Comparison of ENCODE assay signal across 1 cellular context in the genomic region with DNA sequence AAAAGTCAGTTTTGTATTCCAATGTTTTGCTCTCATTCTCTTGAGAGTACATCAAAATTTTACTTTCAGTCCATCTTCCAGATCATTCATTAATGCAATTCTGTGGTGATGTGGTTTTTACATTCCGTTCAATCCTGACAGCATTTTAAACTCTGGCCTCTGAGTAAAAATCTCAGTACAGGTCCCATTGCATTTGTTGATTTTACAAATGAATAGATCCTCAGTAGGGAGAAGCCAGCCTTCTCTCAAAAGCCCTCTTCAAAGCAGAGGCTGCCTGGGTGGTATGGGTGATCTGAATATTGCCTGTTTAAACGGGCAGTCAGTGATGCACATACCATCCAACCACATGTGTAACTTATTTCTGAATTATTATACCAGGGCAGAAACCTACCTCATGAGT.
TF ChIP-seq lines count a peak whose summit lies in the region.

No MANE protein-coding gene starts in this region.

TF ChIP-seq in IMR-90, 13 proteins besides CTCF, POLR2A, EP300 and RAD21 (continued from another document):
- TF ChIP-seq SMC3 (IDR thresholded peaks at IDR 0.05; ENCODE audit: low read depth, low read length) (no peak), RFX5 (IDR thresholded peaks at IDR 0.05; ENCODE audit: low read depth, low read length) (no peak), MAFK (IDR thresholded peaks at IDR 0.05; ENCODE audit: low read depth, low read length) (no peak)
TF ChIP-seq in IMR-90: peak in this region for 0.
